21 cellular contexts compared by ENCODE assay signal in genomic region chr6:26352315-26352714, GRCh38. TPM values are rescaled to one million over a fixed set of nuclear protein-coding genes. Genes with fewer than 3 reads are reported as not detected.
DNase-seq lines count a peak whose midpoint lies in the region; ATAC-seq, FAIRE-seq and TF ChIP-seq lines count a peak whose summit lies in the region.
"Had no signal": no experiment of that assay in that cellular context is flagged by ENCODE, and none has a peak within 500 bp of the region (broad histone marks: within the 10 kb centered on the region; RNA-seq: fewer than 3 reads in every experiment).

No MANE protein-coding gene starts in this region.

- peak overlapping the region; percentile 33 for H3K4me2 ChIP-seq in A549
- H3K4me2 ChIP-seq in keratinocyte (ENCODE audit: control insufficient read depth, extremely low read depth, insufficient read depth, low read depth, low read length) = no peak overlapping the region

- DNase-seq in A549 (ENCODE audit: low read depth in 1 of 2, low spot score in 1 of 2) (no peak), RWPE2 (ENCODE audit: low spot score) (no peak), keratinocyte (ENCODE audit: low read depth, low spot score) (no peak), NOMO-1 treated with dmso at 0.1 percent for 144 hours (lab: John Stamatoyannopoulos, UW; ENCODE audit: unreplicated experiment) (no peak), NCI-H69 (lab: John Stamatoyannopoulos, UW) (no peak), dedifferentiated amniotic fluid mesenchymal stem cell (ENCODE audit: extremely low spot score) (no peak)
- DNase-seq: activated effector memory CD4-positive, alpha-beta T cell treated with anti-CD3 and anti-CD28 coated beads, Interleukin-2, amount 50 U/mL, for 16 hours; activated naive CD8-positive, alpha-beta T cell treated with anti-CD3 and anti-CD28 coated beads for 36 hours; activated T-cell treated with anti-CD3 and anti-CD28 coated beads for 4 hours; CD8-positive, alpha-beta memory T cell; DMS153; GM23248; Karpas-422; left ventricle myocardium superior; MV-4-11; natural killer cell; occipital lobe; stimulated activated CD4-positive, alpha-beta T cell treated with anti-CD3 and anti-CD28 coated beads, Interleukin-2, amount 100 ng/mL, for 24 hours; stomach; tibial artery had no signal

- no peak for TF ChIP-seq CTCF in A549 (IDR thresholded peaks at IDR 0.05)
- no peak for TF ChIP-seq CTCF in RWPE2 (IDR thresholded peaks at IDR 0.05; ENCODE audit: poor library complexity, severe bottlenecking)
- no peak for TF ChIP-seq CTCF in keratinocyte (optimal IDR thresholded peaks at IDR 0.05 in 1 of 3, IDR thresholded peaks at IDR 0.05 in 1 of 3, conservative IDR thresholded peaks at IDR 0.05 in 1 of 3; ENCODE audit: extremely low read depth in 1 of 3, insufficient read depth in 2 of 3, low read length in 3 of 3)

- H3K9ac ChIP-seq in keratinocyte (ENCODE audit: control insufficient read depth, extremely low read depth, insufficient read depth, low read length) = no peak overlapping the region
- H3K9ac ChIP-seq: GM23248 had no signal

- H3K4me1 ChIP-seq in A549 (peaks cover 32% of the 10 kb centered on the region), RWPE2 (ENCODE audit: insufficient read depth, poor library complexity, severe bottlenecking) (peaks cover 18% of the 10 kb centered on the region), keratinocyte (ENCODE audit: control insufficient read depth, extremely low read depth, insufficient read depth, low read length) (peaks cover 21% of the 10 kb centered on the region)
- H3K4me1 ChIP-seq: tibial artery had no signal

- no peak for TF ChIP-seq EP300 in A549 (IDR thresholded peaks at IDR 0.05)

- dilution Hi-C loops in keratinocyte (cut with MboI; ENCODE audit: extremely low pct_ligation_motif_present, low sequenced_read_pairs) = no loop called here

- H3K36me3 ChIP-seq in RWPE2 (ENCODE audit: low read depth) (no peaks in the 10 kb centered on the region), keratinocyte (ENCODE audit: control insufficient read depth in 2 of 2, extremely low read depth in 1 of 2, insufficient read depth in 2 of 2, low read length in 2 of 2) (no peaks in the 10 kb centered on the region)
- H3K36me3 ChIP-seq: stomach, tibial artery had no signal

- H3K27ac ChIP-seq in A549 (peak overlapping the region; percentile 80 to 90), RWPE2 (ENCODE audit: poor library complexity, severe bottlenecking) (peak overlapping the region; percentile 79), keratinocyte (ENCODE audit: control insufficient read depth, insufficient read depth, low read length) (peak overlapping the region; percentile 45)
- H3K27ac ChIP-seq: stomach, tibial artery had no signal

- H3K79me2 ChIP-seq in keratinocyte (ENCODE audit: control insufficient read depth, insufficient read depth, low read length) = no peaks in the 10 kb centered on the region

- H3K9me1 ChIP-seq in keratinocyte (ENCODE audit: control insufficient read depth, extremely low read depth, insufficient read depth, low read length) = no peaks in the 10 kb centered on the region

- CTCF ChIA-PET in A549 (lab: Yijun Ruan, JAX) = interaction anchor here (0.9 to 3.3 kb wide), 2 partner anchors 11 to 12 kb away, joined by 3 to 23 read pairs; no protein-coding TSS in a partner anchor

- TF ChIP-seq POLR2A in A549 (IDR thresholded peaks at IDR 0.05; ENCODE audit: low read length) = no peak

- ATAC-seq in A549 (no peak), RWPE2 (ENCODE audit: low read depth) (no peak)
- ATAC-seq: left ventricle myocardium superior, natural killer cell had no signal

- H3K9me3 ChIP-seq in A549 = no peaks in the 10 kb centered on the region
- H3K9me3 ChIP-seq in RWPE2 (ENCODE audit: severe bottlenecking) = no peaks in the 10 kb centered on the region
- no peaks in the 10 kb centered on the region for H3K9me3 ChIP-seq in keratinocyte (ENCODE audit: control insufficient read depth, low read depth, low read length)
- H3K9me3 ChIP-seq: stomach, tibial artery had no signal

- H4K20me1 ChIP-seq in keratinocyte (ENCODE audit: control insufficient read depth, extremely low read depth, insufficient read depth, low read length) = no peaks in the 10 kb centered on the region

- FAIRE-seq in A549 (lab: Jason Lieb, UNC) (no peak), keratinocyte (lab: Jason Lieb, UNC) (no peak)
- FAIRE-seq: islet of Langerhans had no signal

- no peak for TF ChIP-seq RAD21 in A549 (conservative IDR thresholded peaks at IDR 0.05 in 1 of 2, IDR thresholded peaks at IDR 0.05 in 1 of 2)

- POLR2A ChIA-PET in A549 (lab: Yijun Ruan, JAX) = no interaction called here

- H3K4me3 ChIP-seq in A549 (no peak overlapping the region), RWPE2 (ENCODE audit: severe bottlenecking) (no peak overlapping the region), keratinocyte (ENCODE audit: control insufficient read depth in 2 of 3, extremely low read depth in 1 of 3, insufficient read depth in 2 of 3, low read depth in 1 of 3, low read length in 3 of 3) (no peak overlapping the region)
- H3K4me3 ChIP-seq: GM23248, stomach, tibial artery had no signal

- H3K27me3 ChIP-seq in RWPE2 (ENCODE audit: insufficient read depth, poor library complexity, severe bottlenecking) (no peaks in the 10 kb centered on the region), keratinocyte (ENCODE audit: control insufficient read depth, extremely low read depth, insufficient read depth, low read length) (no peaks in the 10 kb centered on the region)
- H3K27me3 ChIP-seq: stomach, tibial artery had no signal

- WGBS in A549 (ENCODE audit: missing lambda C conversion rate) = 92% methylated on average over 7 of the region's 7 CpGs

- no peak overlapping the region for H2AFZ ChIP-seq in keratinocyte (ENCODE audit: control insufficient read depth, low read length)
- H2AFZ ChIP-seq: GM23248 had no signal

RNA-seq across cellular contexts. Expression of gene BTN3A2, which starts 12.7 kb away (rescaled TPM):
- 13.4 and 13.5 TPM in 2 replicates for polyA plus RNA-seq in A549 (2011; rRNA removed)
- polyA plus RNA-seq in A549 (2012; cell fraction: cytosol; rRNA removed) = 4.3 and 5.5 TPM in 2 replicates
- polyA plus RNA-seq in A549 (2012; cell fraction: nucleus; rRNA removed) = 3.3 and 4.1 TPM in 2 replicates
- 4.2 to 5.1 TPM (median 4.8 TPM) in 3 replicates for polyA plus RNA-seq in A549 (2017; fragmentation: RNase III; extraction: RNeasy Plus Mini Kit Qiagen cat#74134 plus additional on column Dnase treatment)
- 4.9 and 11.7 TPM in 2 replicates for polyA minus RNA-seq in A549 (2011; rRNA and poly(A)+ RNA removed)
- polyA plus RNA-seq in keratinocyte = 10.8 to 12.2 TPM (median 11.8 TPM) in 3 replicates
- polyA plus RNA-seq in keratinocyte (2011; ENCODE audit: low read depth) = 2.0 TPM
- polyA plus RNA-seq in keratinocyte (2011; cell fraction: cytosol; rRNA removed) = 6.3 and 8.5 TPM in 2 replicates
- polyA plus RNA-seq in keratinocyte (2011; cell fraction: nucleus; rRNA removed) = 16.2 and 16.5 TPM in 2 replicates
- polyA plus RNA-seq in keratinocyte (2012; ENCODE audit: low replicate concordance) = 3.1 and 7.2 TPM in 2 replicates
- polyA minus RNA-seq in keratinocyte = 4.9 to 14.4 TPM (median 12.0 TPM) in 3 replicates
- polyA minus RNA-seq in keratinocyte (2011; cell fraction: cytosol; rRNA and poly(A)+ RNA removed) = 3.6 TPM
- 2.3 and 9.9 TPM in 2 replicates for polyA minus RNA-seq in keratinocyte (2011; cell fraction: nucleus; rRNA and poly(A)+ RNA removed)

RNA-seq across cellular contexts. Expression of gene BTN2A2, which starts 30.6 kb away (rescaled TPM):
- polyA plus RNA-seq in A549 (2011; rRNA removed) = 6.5 and 7.0 TPM in 2 replicates
- polyA plus RNA-seq in A549 (2012; cell fraction: cytosol; rRNA removed) = 4.2 and 5.2 TPM in 2 replicates
- polyA plus RNA-seq in A549 (2012; cell fraction: nucleus; rRNA removed) = 11.0 and 17.8 TPM in 2 replicates
- polyA plus RNA-seq in A549 (2017; fragmentation: RNase III; extraction: RNeasy Plus Mini Kit Qiagen cat#74134 plus additional on column Dnase treatment) = 6.7 to 9.5 TPM (median 7.5 TPM) in 3 replicates
- 12.2 and 13.0 TPM in 2 replicates for polyA minus RNA-seq in A549 (2011; rRNA and poly(A)+ RNA removed)
- 5.0 to 8.3 TPM (median 6.1 TPM) in 3 replicates for polyA plus RNA-seq in keratinocyte
- 1.9 TPM for polyA plus RNA-seq in keratinocyte (2011; ENCODE audit: low read depth)
- 3.2 and 4.5 TPM in 2 replicates for polyA plus RNA-seq in keratinocyte (2011; cell fraction: cytosol; rRNA removed)
- polyA plus RNA-seq in keratinocyte (2011; cell fraction: nucleus; rRNA removed) = 20.0 and 21.0 TPM in 2 replicates
- polyA plus RNA-seq in keratinocyte (2012; ENCODE audit: low replicate concordance) = 5.0 and 5.7 TPM in 2 replicates
- polyA minus RNA-seq in keratinocyte = 7.2 to 8.3 TPM (median 7.9 TPM) in 3 replicates
- polyA minus RNA-seq in keratinocyte (2011; cell fraction: cytosol; rRNA and poly(A)+ RNA removed) = 2.3 TPM
- polyA minus RNA-seq in keratinocyte (2011; cell fraction: nucleus; rRNA and poly(A)+ RNA removed) = 7.7 and 13.3 TPM in 2 replicates

RNA-seq across cellular contexts. Expression of gene BTN3A1, which starts 49.8 kb away (rescaled TPM):
- polyA plus RNA-seq in A549 (2011; rRNA removed) (8.1 and 13.6 TPM in 2 replicates), A549 (2017; fragmentation: RNase III; extraction: RNeasy Plus Mini Kit Qiagen cat#74134 plus additional on column Dnase treatment) (3.8 to 5.5 TPM (median 4.0 TPM) in 3 replicates), keratinocyte (6.1 to 8.6 TPM (median 6.9 TPM) in 3 replicates)
- 2.5 and 3.1 TPM in 2 replicates for polyA plus RNA-seq in A549 (2012; cell fraction: cytosol; rRNA removed)
- 6.4 and 7.3 TPM in 2 replicates for polyA plus RNA-seq in A549 (2012; cell fraction: nucleus; rRNA removed)
- 12.6 and 15.8 TPM in 2 replicates for polyA minus RNA-seq in A549 (2011; rRNA and poly(A)+ RNA removed)
- 1.4 TPM for polyA plus RNA-seq in keratinocyte (2011; ENCODE audit: low read depth)
- polyA plus RNA-seq in keratinocyte (2011; cell fraction: cytosol; rRNA removed) = 3.1 and 4.1 TPM in 2 replicates
- polyA plus RNA-seq in keratinocyte (2011; cell fraction: nucleus; rRNA removed) = 16.3 and 18.0 TPM in 2 replicates
- 1.8 and 3.2 TPM in 2 replicates for polyA plus RNA-seq in keratinocyte (2012; ENCODE audit: low replicate concordance)
- polyA minus RNA-seq in keratinocyte = 7.7 to 11.6 TPM (median 10.9 TPM) in 3 replicates
- 3.5 TPM for polyA minus RNA-seq in keratinocyte (2011; cell fraction: cytosol; rRNA and poly(A)+ RNA removed)
- 4.5 and 11.0 TPM in 2 replicates for polyA minus RNA-seq in keratinocyte (2011; cell fraction: nucleus; rRNA and poly(A)+ RNA removed)
